9 cellular contexts compared by ENCODE assay signal in genomic region chr12:100058482-100059029, GRCh38.
DNase-seq lines count a peak whose midpoint lies in the region; ATAC-seq, FAIRE-seq and TF ChIP-seq lines count a peak whose summit lies in the region.
"Had no signal": no experiment of that assay in that cellular context is flagged by ENCODE, and none has a peak within 500 bp of the region (broad histone marks: within the 10 kb centered on the region; RNA-seq: fewer than 3 reads in every experiment).

No MANE protein-coding gene starts in this region.

- POLR2A ChIA-PET in K562 (lab: Yijun Ruan, JAX) = no interaction called here

- intact Hi-C loops in K562 (cut with micrococcal nuclease) = loop anchor here (5.0 kb wide), 1 partner anchor 169 kb away; no protein-coding TSS in a partner anchor
- intact Hi-C loops in dorsolateral prefrontal cortex (cut with DNase I) = no loop called here
- intact Hi-C loops in heart left ventricle (cut with DNase I) = no loop called here
- intact Hi-C loops in vagina (cut with DNase I) = no loop called here

- H3K4me3 ChIP-seq in K562 = no peak overlapping the region
- no peak overlapping the region for H3K4me3 ChIP-seq in dorsolateral prefrontal cortex
- no peak overlapping the region for H3K4me3 ChIP-seq in heart left ventricle
- H3K4me3 ChIP-seq in vagina = no peak overlapping the region

- 52% methylated on average over 3 of the region's 3 CpGs for WGBS in K562 (ENCODE audit: insufficient coverage, low coverage, missing lambda C conversion rate)
- 81 to 90% (median 86%) methylated on average over 3 of the region's 3 CpGs for WGBS in heart left ventricle, 4 donors

- peak; percentile 21 to 35; a peak in 3 of 4 replicates for TF ChIP-seq RAD21 in K562 (CRISPR knock-in tag; conservative IDR thresholded peaks at IDR 0.05 in 1 of 2, IDR thresholded peaks at IDR 0.05 in 1 of 2)

- CTCF ChIA-PET in K562 (lab: Yijun Ruan, JAX; ENCODE audit: low intra/inter-chr PET ratio) = interaction anchor here (0.5 kb wide), 1 partner anchor 295 kb away, joined by 3 read pairs; no protein-coding TSS in a partner anchor

- no peaks in the 10 kb centered on the region for H3K27me3 ChIP-seq in K562 (ENCODE audit: control insufficient read depth in 2 of 2, insufficient read depth in 2 of 2, low read length in 2 of 2)
- H3K27me3 ChIP-seq in dorsolateral prefrontal cortex = no peaks in the 10 kb centered on the region
- H3K27me3 ChIP-seq in heart left ventricle = no peaks in the 10 kb centered on the region
- H3K27me3 ChIP-seq in vagina = no peaks in the 10 kb centered on the region

- H3K27ac ChIP-seq in K562 (ENCODE audit: extremely low read depth, low read depth, low read length) (no peak overlapping the region), dorsolateral prefrontal cortex (peak overlapping the region in 3 of 59 donors; percentile 0 to 32 (median 4)), heart left ventricle (no peak overlapping the region), vagina (no peak overlapping the region)

- no TSS peak for BruUV-seq in K562 (replicated peaks; lab: Mats Ljungman, UMichigan)

- H3K9ac ChIP-seq in K562 (ENCODE audit: insufficient read depth in 1 of 2, low read depth in 2 of 2, low read length in 2 of 2) = no peak overlapping the region

- TF ChIP-seq EP300 in K562 (IDR thresholded peaks at IDR 0.05; ENCODE audit: low read length) = no peak

- TF ChIP-seq CTCF in K562 (IDR thresholded peaks at IDR 0.05 in 2 of 3, conservative IDR thresholded peaks at IDR 0.05 in 1 of 3; ENCODE audit: insufficient read depth in 2 of 3, low read depth in 1 of 3, low read length in 3 of 3) (peak in 1 of 3 experiments; percentile 13; a peak in 1 of 6 replicates), dorsolateral prefrontal cortex (IDR thresholded peaks at IDR 0.05 in 54 of 56, conservative IDR thresholded peaks at IDR 0.05 in 2 of 56; ENCODE audit: low read depth in 1 of 56, partially characterized antibody in 56 of 56) (peak in 9 of 56 donors; percentile 6 to 31 (median 15)), heart left ventricle (IDR thresholded peaks at IDR 0.05) (no peak), vagina (IDR thresholded peaks at IDR 0.05) (no peak)

- H4K20me1 ChIP-seq in K562 (replicated peaks; ENCODE audit: control insufficient read depth, insufficient read depth, low read length) = no peaks in the 10 kb centered on the region

- H3K4me1 ChIP-seq in K562 (replicated peaks in 1 of 2; ENCODE audit: control insufficient read depth in 2 of 2, insufficient read depth in 2 of 2, low read length in 2 of 2) (peaks cover 0 to 7% of the 10 kb centered on the region in 2 experiments; a peak in 1 of 5 replicates), heart left ventricle (no peaks in the 10 kb centered on the region), vagina (no peaks in the 10 kb centered on the region)

- H2AFZ ChIP-seq in K562 (ENCODE audit: low read depth, low read length) = no peak overlapping the region

- TF ChIP-seq POLR2A in K562 (conservative IDR thresholded peaks at IDR 0.05) (no peak), heart left ventricle (IDR thresholded peaks at IDR 0.05) (no peak), vagina (IDR thresholded peaks at IDR 0.05) (no peak)

- DNase-seq in K562 (ENCODE audit: extremely low read depth in 1 of 4, low spot score in 3 of 4) (peak in 2 of 4 experiments; percentile 9 to 14), pons (ENCODE audit: low spot score) (peak; percentile 15), dorsolateral prefrontal cortex (no peak), NCI-H2107 treated with DMSO at 0.1 percent for 48 hours (lab: John Stamatoyannopoulos, UW; ENCODE audit: unreplicated experiment) (no peak), heart left ventricle (no peak), vagina (ENCODE audit: extremely low spot score in 2 of 2) (no peak)
- DNase-seq: activated B cell treated with CpG ODN at 0.5 μM for 24 hours had no signal

- no peak overlapping the region for H3K4me2 ChIP-seq in K562 (ENCODE audit: insufficient read depth, low read length)

- H3K79me2 ChIP-seq in K562 (ENCODE audit: control insufficient read depth, insufficient read depth, low read length) = no peaks in the 10 kb centered on the region

- ATAC-seq in GM18870 (IDR thresholded peaks at IDR 0.05; ENCODE audit: unreplicated experiment) (peak; percentile 56), HG03442 (IDR thresholded peaks at IDR 0.05; ENCODE audit: unreplicated experiment) (peak; percentile 68), K562 (no peak; the same call in 2 of the 3 replicates), heart left ventricle (no peak)

- H3K9me1 ChIP-seq in K562 (ENCODE audit: control insufficient read depth, insufficient read depth, low read length) = no peaks in the 10 kb centered on the region

- peaks cover 8% of the 10 kb centered on the region; the same call in 1 of the 3 replicates for H3K36me3 ChIP-seq in K562 (ENCODE audit: control insufficient read depth, insufficient read depth, low read length)
- peaks cover 0 to 87% (median 74%) of the 10 kb centered on the region in 9 donors for H3K36me3 ChIP-seq in heart left ventricle
- H3K36me3 ChIP-seq in vagina = peaks cover 0 to 15% of the 10 kb centered on the region in 2 donors

- no peak for FAIRE-seq in K562 (lab: Jason Lieb, UNC)

- in situ Hi-C loops in K562 (cut with MboI) = no loop called here

- H3K9me3 ChIP-seq in K562 (replicated peaks; ENCODE audit: control insufficient read depth, insufficient read depth, low read depth, low read length) = no peaks in the 10 kb centered on the region
- no peaks in the 10 kb centered on the region for H3K9me3 ChIP-seq in heart left ventricle
- H3K9me3 ChIP-seq in vagina = no peaks in the 10 kb centered on the region

TF ChIP-seq in K562, 482 proteins besides CTCF, POLR2A, EP300 and RAD21 (continues in another document):
- peak; percentile 64 for TF ChIP-seq ARID1B (IDR thresholded peaks at IDR 0.05)
- no peak for TF ChIP-seq ZNF121 (CRISPR knock-in tag; conservative IDR thresholded peaks at IDR 0.05)
- TF ChIP-seq JUND (IDR thresholded peaks at IDR 0.05; ENCODE audit: borderline replicate concordance, low read depth, low read length) = peak; percentile 85
- peak; percentile 83; the same call in 1 of the 3 replicates for TF ChIP-seq JUND (tag; IDR thresholded peaks at IDR 0.05; ENCODE audit: borderline replicate concordance, low read depth, low read length)
- no peak for TF ChIP-seq SIN3A (IDR thresholded peaks at IDR 0.05; ENCODE audit: borderline replicate concordance in 2 of 2, control insufficient read depth in 1 of 2, low read depth in 2 of 2, low read length in 2 of 2)
- TF ChIP-seq NFYB (IDR thresholded peaks at IDR 0.05; ENCODE audit: extremely low read depth, insufficient read length) = no peak
- no peak for TF ChIP-seq E2F8 (IDR thresholded peaks at IDR 0.05; ENCODE audit: low read depth, partially characterized antibody)
- TF ChIP-seq MCM7 (IDR thresholded peaks at IDR 0.05) = no peak
- TF ChIP-seq CTBP1 (IDR thresholded peaks at IDR 0.05; ENCODE audit: borderline replicate concordance) = peak; percentile 28; the same call in 1 of the 2 replicates
- no peak for TF ChIP-seq GATAD2A (IDR thresholded peaks at IDR 0.05)
- TF ChIP-seq ATF2 (CRISPR knock-in tag; IDR thresholded peaks at IDR 0.05) = no peak
- TF ChIP-seq TRIM25 (IDR thresholded peaks at IDR 0.05; ENCODE audit: borderline replicate concordance) = no peak

Comparison
In these comparisons a context has a peak if more than half of its experiments do, and no peak if none do; other contexts are left out.
1. ATAC-seq: peak in GM18870 (single experiment) and HG03442 (single experiment); none in K562 (single experiment) and heart left ventricle (0 of 4).